In the genomic region with DNA sequence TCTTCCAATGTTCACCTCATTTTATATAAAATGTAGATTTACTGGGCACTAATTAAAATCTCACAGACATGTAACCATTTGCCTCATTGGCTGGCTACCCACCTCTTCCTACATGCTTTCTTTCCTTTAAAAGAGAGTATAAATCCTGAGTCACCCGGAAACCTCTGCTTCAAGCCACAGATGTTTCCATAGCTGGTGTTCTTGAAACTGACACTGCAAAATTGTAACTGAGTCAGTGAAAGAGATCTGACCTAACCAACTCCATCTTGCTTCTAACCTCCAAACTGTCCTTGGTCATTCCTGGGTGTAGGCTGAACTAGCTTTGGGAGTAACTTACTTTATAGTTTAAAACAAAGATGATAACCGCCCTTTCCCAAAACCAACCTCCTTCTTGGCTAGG, we compare ENCODE assay signal across 21 cellular contexts. TPM values are rescaled to one million over a fixed set of nuclear protein-coding genes. Genes with fewer than 3 reads are reported as not detected.
DNase-seq lines count a peak whose midpoint lies in the region; ATAC-seq and TF ChIP-seq lines count a peak whose summit lies in the region.
"Had no signal": no experiment of that assay in that cellular context is flagged by ENCODE, and none has a peak within 500 bp of the region (broad histone marks: within the 10 kb centered on the region; RNA-seq: fewer than 3 reads in every experiment).

No MANE protein-coding gene starts in this region.

- H3K27ac ChIP-seq in HUES48 (ENCODE audit: low read depth, low read length) (peak overlapping the region; percentile 48), upper lobe of right lung (no peak overlapping the region)
- H3K27ac ChIP-seq: HL-60 had no signal

- H3K27me3 ChIP-seq in HUES48 (ENCODE audit: control insufficient read depth, insufficient read depth, low read length) (no peaks in the 10 kb centered on the region), upper lobe of right lung (no peaks in the 10 kb centered on the region)
- H3K27me3 ChIP-seq: MG63 had no signal

- TF ChIP-seq CTCF in mesothelial cell of epicardium (IDR thresholded peaks at IDR 0.05; ENCODE audit: unreplicated experiment) (no peak), upper lobe of right lung (IDR thresholded peaks at IDR 0.05) (no peak)

- intact Hi-C loops in upper lobe of right lung (cut with DNase I): no loop called here

- ATAC-seq in activated T-cell treated with anti-CD3 and anti-CD28 coated beads, Interleukin-2, amount 50 U/mL, for 72 hours (replicated peaks in 1 of 2): peak; percentile 57 to 73
- ATAC-seq in upper lobe of right lung (no peak), GM18868 (IDR thresholded peaks at IDR 0.05; ENCODE audit: unreplicated experiment) (no peak)

- no peak overlapping the region for H3K9ac ChIP-seq in HUES48 (ENCODE audit: low read depth, low read length)

- H3K4me3 ChIP-seq in HUES48 (ENCODE audit: low read depth, low read length): peak overlapping the region; percentile 34
- H3K4me3 ChIP-seq in upper lobe of right lung: no peak overlapping the region
- H3K4me3 ChIP-seq: MG63 had no signal

- peaks cover 13% of the 10 kb centered on the region for H3K4me1 Mint-ChIP-seq in activated T-cell treated with anti-CD3 and anti-CD28 coated beads, Interleukin-2, amount 50 U/mL, for 72 hours (ENCODE audit: low read depth)
- peaks cover 51% of the 10 kb centered on the region for H3K4me1 Mint-ChIP-seq in mesothelial cell of epicardium

- H3K4me1 ChIP-seq in HUES48 (ENCODE audit: control insufficient read depth, insufficient read depth, low read length) (peaks cover 56% of the 10 kb centered on the region), upper lobe of right lung (no peaks in the 10 kb centered on the region)

- peak overlapping the region; percentile 81 for H3K27ac Mint-ChIP-seq in activated T-cell treated with anti-CD3 and anti-CD28 coated beads, Interleukin-2, amount 50 U/mL, for 72 hours
- H3K27ac Mint-ChIP-seq in mesothelial cell of epicardium: peak overlapping the region; percentile 91
- H3K27ac Mint-ChIP-seq: B cell; CD4-positive, alpha-beta T cell; HFFc6 had no signal

- peaks cover 0 to 3% of the 10 kb centered on the region in 2 donors for H3K9me3 Mint-ChIP-seq in activated T-cell treated with anti-CD3 and anti-CD28 coated beads, Interleukin-2, amount 50 U/mL, for 72 hours
- H3K9me3 Mint-ChIP-seq in mesothelial cell of epicardium: peaks cover 18% of the 10 kb centered on the region
- H3K9me3 Mint-ChIP-seq: CD4-positive, alpha-beta T cell; HFFc6 had no signal

- peak in 1 of 2 donors; percentile 4 for DNase-seq in activated T-cell treated with anti-CD3 and anti-CD28 coated beads, Interleukin-2, amount 50 U/mL, for 72 hours
- DNase-seq in activated T-cell treated with anti-CD3 and anti-CD28 coated beads, Interleukin-2, amount 50 U/mL, for 1 hour: no peak
- DNase-seq in RPMI7951 (ENCODE audit: low read depth) (peak; percentile 49), mesothelial cell of epicardium (ENCODE audit: low spot score in 2 of 2, unreplicated experiment in 2 of 2) (no peak), upper lobe of right lung (no peak), AG08395 (ENCODE audit: low spot score) (no peak)
- DNase-seq: ACHN; Calu3; CD4-positive, alpha-beta T cell; DMS79; HFFc6; MG63; NCI-H1417 treated with DMSO at 0.1 percent for 48 hours; NCI-H2081; NCI-H226; NCI-H526 treated with DMSO at 0.1 percent for 48 hours had no signal

- no peaks in the 10 kb centered on the region for H3K36me3 ChIP-seq in HUES48 (ENCODE audit: control insufficient read depth, insufficient read depth, low read length)
- H3K36me3 ChIP-seq in upper lobe of right lung: no peaks in the 10 kb centered on the region
- H3K36me3 ChIP-seq: MG63 had no signal

- no peaks in the 10 kb centered on the region for H3K9me3 ChIP-seq in HUES48 (ENCODE audit: control insufficient read depth, insufficient read depth, low read length)
- no peaks in the 10 kb centered on the region for H3K9me3 ChIP-seq in upper lobe of right lung
- H3K9me3 ChIP-seq: MG63 had no signal

- H3K36me3 Mint-ChIP-seq in activated T-cell treated with anti-CD3 and anti-CD28 coated beads, Interleukin-2, amount 50 U/mL, for 72 hours (ENCODE audit: insufficient read depth in 2 of 2): no peaks in the 10 kb centered on the region
- peaks cover 9% of the 10 kb centered on the region for H3K36me3 Mint-ChIP-seq in mesothelial cell of epicardium

- peak overlapping the region in 1 of 2 donors; percentile 50 for H3K4me3 Mint-ChIP-seq in activated T-cell treated with anti-CD3 and anti-CD28 coated beads, Interleukin-2, amount 50 U/mL, for 72 hours
- H3K4me3 Mint-ChIP-seq in mesothelial cell of epicardium: no peak overlapping the region
- H3K4me3 Mint-ChIP-seq: B cell; CD4-positive, alpha-beta T cell; HFFc6 had no signal

- peaks cover 10% of the 10 kb centered on the region for H3K27me3 Mint-ChIP-seq in activated T-cell treated with anti-CD3 and anti-CD28 coated beads, Interleukin-2, amount 50 U/mL, for 72 hours (ENCODE audit: low read depth)
- no peaks in the 10 kb centered on the region for H3K27me3 Mint-ChIP-seq in mesothelial cell of epicardium (ENCODE audit: low read depth)

RNA-seq across cellular contexts. Expression of gene SVOPL, which starts 33.6 kb away (rescaled TPM):
- total RNA-seq in activated T-cell treated with anti-CD3 and anti-CD28 coated beads, Interleukin-2, amount 50 U/mL, for 72 hours: not detected
- total RNA-seq in RPMI7951 (2014; rRNA removed; shearing (Covaris generic)): not detected in 2 replicates
- total RNA-seq in mesothelial cell of epicardium (1.1 TPM in 3 replicates), upper lobe of right lung (0.81 TPM)
- total RNA-seq: B cell; CD4-positive, alpha-beta T cell; G401; HFFc6 had no signal

Comparison
In these comparisons a context has a peak if more than half of its experiments do, and no peak if none do; other contexts are left out.
1. ATAC-seq: peak in activated T-cell treated with anti-CD3 and anti-CD28 coated beads, Interleukin-2, amount 50 U/mL, for 72 hours (2 of 2); none in upper lobe of right lung (single experiment) and GM18868 (single experiment).